11 cellular contexts compared by ENCODE assay signal in the genomic region with DNA sequence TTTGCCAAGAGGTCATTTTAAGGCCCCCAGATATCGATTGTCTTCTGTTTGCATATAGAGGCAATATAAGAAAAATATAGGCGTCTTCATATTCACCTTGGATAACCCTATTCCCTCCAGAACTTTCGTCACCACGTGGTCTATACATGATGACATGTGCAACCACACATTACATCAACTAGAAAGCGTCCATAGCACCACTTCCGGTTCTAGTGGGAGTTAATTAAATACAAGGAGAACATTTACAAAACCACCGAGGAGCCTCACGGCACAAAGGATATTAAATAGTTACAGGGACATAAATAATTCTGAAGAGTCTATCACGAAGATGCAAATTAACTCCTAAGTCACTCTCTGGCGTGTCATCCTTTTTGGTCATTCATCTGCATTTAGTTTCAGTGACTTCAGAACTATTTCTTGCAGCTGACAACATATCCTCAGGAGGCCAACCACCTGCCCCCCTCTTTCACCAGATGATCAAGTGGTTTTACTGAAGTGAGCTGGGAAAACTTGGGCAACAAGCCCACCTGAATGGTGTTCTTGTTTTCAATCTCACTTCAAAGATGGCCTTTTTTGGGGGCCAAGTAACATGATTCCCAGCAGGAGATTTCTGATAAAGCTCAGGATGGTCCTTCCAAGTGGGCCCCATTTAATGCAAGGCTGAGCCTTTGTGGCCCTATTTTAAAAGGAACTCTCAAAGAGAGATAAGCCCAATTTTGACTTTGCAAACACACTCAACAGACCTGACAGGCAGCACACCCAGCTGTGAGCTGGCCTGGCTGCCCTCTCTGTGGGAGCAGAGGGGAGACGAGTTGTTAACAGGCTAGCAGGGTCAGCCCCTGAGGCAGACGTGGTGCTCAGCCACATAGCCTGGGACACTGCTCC. TPM values are rescaled to one million over a fixed set of nuclear protein-coding genes. Genes with fewer than 3 reads are reported as not detected.
DNase-seq lines count a peak whose midpoint lies in the region; ATAC-seq and TF ChIP-seq lines count a peak whose summit lies in the region.
"Had no signal": no experiment of that assay in that cellular context is flagged by ENCODE, and none has a peak within 500 bp of the region (broad histone marks: within the 10 kb centered on the region; RNA-seq: fewer than 3 reads in every experiment).

No MANE protein-coding gene starts in this region.

- H3K36me3 ChIP-seq in endodermal cell (ENCODE audit: control insufficient read depth, insufficient read depth, low read length) = peaks cover 52% of the 10 kb centered on the region
- no peaks in the 10 kb centered on the region for H3K36me3 ChIP-seq in gastrocnemius medialis
- peaks cover 16 to 24% of the 10 kb centered on the region in 2 donors for H3K36me3 ChIP-seq in thyroid gland

- no peak overlapping the region for H3K27ac ChIP-seq in endodermal cell (ENCODE audit: low read depth, low read length)
- H3K27ac ChIP-seq in gastrocnemius medialis = peak overlapping the region in 3 of 4 donors; percentile 18 to 68 (median 64)
- H3K27ac ChIP-seq in thyroid gland = no peak overlapping the region

- peaks cover 32% of the 10 kb centered on the region for H3K36me3 Mint-ChIP-seq in endodermal cell (ENCODE audit: low read depth)

- no peaks in the 10 kb centered on the region for H3K27me3 ChIP-seq in endodermal cell (ENCODE audit: control insufficient read depth, insufficient read depth, low read length, poor library complexity, severe bottlenecking)
- H3K27me3 ChIP-seq in gastrocnemius medialis = no peaks in the 10 kb centered on the region
- H3K27me3 ChIP-seq in thyroid gland = no peaks in the 10 kb centered on the region

- no peak overlapping the region for H3K4me3 Mint-ChIP-seq in endodermal cell

- H3K9ac ChIP-seq in endodermal cell (ENCODE audit: extremely low read depth, low read length, poor library complexity, severe bottlenecking) = no peak overlapping the region

- intact Hi-C loops in gastrocnemius medialis (cut with DNase I; ENCODE audit: low total_unique reads) = no loop called here
- intact Hi-C loops in thyroid gland (cut with DNase I) = no loop called here

- TF ChIP-seq POLR2A in NB4 (IDR thresholded peaks at IDR 0.05; ENCODE audit: extremely low read depth, insufficient read length) = no peak
- no peak for TF ChIP-seq POLR2A in gastrocnemius medialis (IDR thresholded peaks at IDR 0.05)
- no peak for TF ChIP-seq POLR2A in thyroid gland (IDR thresholded peaks at IDR 0.05)

- H3K4me1 Mint-ChIP-seq in endodermal cell = peaks cover 93% of the 10 kb centered on the region

- peak; percentile 12 to 41 for ATAC-seq in gastrocnemius medialis

- in situ Hi-C loops in GM13976 (cut with MboI; ENCODE audit: low sequenced_read_pairs, unreplicated experiment) (no loop called here), gastrocnemius medialis (cut with MboI; ENCODE audit: low sequenced_read_pairs in 4 of 4) (loop anchor here in 1 of 4 donors (25.0 kb wide), 1 partner anchor 243 kb away; no protein-coding TSS in a partner anchor)

- DNase-seq in GM13976 (ENCODE audit: low spot score) (peak; percentile 52), NB4 (ENCODE audit: low read depth) (peak; percentile 82), endodermal cell (peak; percentile 74), gastrocnemius medialis (peak in 1 of 2 donors; percentile 37), iPS-NIHi11 (ENCODE audit: low spot score) (no peak), thyroid gland (no peak)
- no peak for DNase-seq in activated effector memory CD4-positive, alpha-beta T cell treated with anti-CD3 and anti-CD28 coated beads, Interleukin-2, amount 50 U/mL, for 16 hours
- DNase-seq: stimulated activated CD4-positive, alpha-beta T cell treated with anti-CD3 and anti-CD28 coated beads, Interleukin-4, amount 100 ng/mL, for 4 hours had no signal

- H3K27ac Mint-ChIP-seq in endodermal cell = peak overlapping the region; percentile 80

- no peaks in the 10 kb centered on the region for H3K27me3 Mint-ChIP-seq in endodermal cell (ENCODE audit: insufficient read depth)

- H3K9me3 Mint-ChIP-seq in endodermal cell = no peaks in the 10 kb centered on the region

- WGBS in endodermal cell (ENCODE audit: insufficient coverage in 1 of 2, insufficient read length in 1 of 2), 2 experiments = 82 to 86% methylated on average over 7 to 12 of the region's 12 CpGs
- 81 to 83% methylated on average over 10 to 12 of the region's 12 CpGs for WGBS in thyroid gland, 2 donors

- H3K4me1 ChIP-seq in endodermal cell (ENCODE audit: control insufficient read depth, insufficient read depth, low read length) (peaks cover 63% of the 10 kb centered on the region), gastrocnemius medialis (peaks cover 22 to 28% of the 10 kb centered on the region in 2 donors), thyroid gland (peaks cover 14 to 44% of the 10 kb centered on the region in 2 donors)
- H3K4me1 ChIP-seq: HAP-1 had no signal

- H3K4me3 ChIP-seq in NB4 (ENCODE audit: low read depth, low read length) = no peak overlapping the region
- H3K4me3 ChIP-seq in endodermal cell (ENCODE audit: low read length) = peak overlapping the region; percentile 21
- no peak overlapping the region for H3K4me3 ChIP-seq in gastrocnemius medialis
- H3K4me3 ChIP-seq in thyroid gland (replicated peaks in 1 of 3) = no peak overlapping the region
- H3K4me3 ChIP-seq: HAP-1 had no signal

- TF ChIP-seq CTCF in GM13976 (IDR thresholded peaks at IDR 0.05; ENCODE audit: borderline replicate concordance, control extremely low read depth, extremely low read depth, insufficient read depth, missing control alignments) (no peak), NB4 (IDR thresholded peaks at IDR 0.05; ENCODE audit: low read depth, low read length) (no peak), endodermal cell (conservative IDR thresholded peaks at IDR 0.05) (no peak), gastrocnemius medialis (IDR thresholded peaks at IDR 0.05 in 4 of 5, conservative IDR thresholded peaks at IDR 0.05 in 1 of 5) (no peak), thyroid gland (IDR thresholded peaks at IDR 0.05) (no peak)

- H3K9me3 ChIP-seq in endodermal cell (ENCODE audit: control insufficient read depth, low read length) = no peaks in the 10 kb centered on the region
- H3K9me3 ChIP-seq in gastrocnemius medialis = no peaks in the 10 kb centered on the region
- H3K9me3 ChIP-seq in thyroid gland = no peaks in the 10 kb centered on the region
- H3K9me3 ChIP-seq: HAP-1 had no signal

RNA-seq across cellular contexts. Expression of a gene that starts 15.3 kb away (rescaled TPM):
- total RNA-seq in endodermal cell (10 to 100 TPM; 44.2 to 48.5 TPM), gastrocnemius medialis (10 to 100 TPM in 1 of 4 donors, 1 to 10 TPM in 3; 2.6 to 11.3 (median 5.1) TPM), thyroid gland (10 to 100 TPM in 3 of 4 donors, 1 to 10 TPM in 1; 5.9 to 32.0 (median 21.3) TPM)
- 66.9 TPM for polyA plus RNA-seq in endodermal cell (2013, experiment 1 of 2)
- 60.5 TPM for polyA plus RNA-seq in endodermal cell (2013, experiment 2 of 2)

RNA-seq across cellular contexts. Expression of a gene that starts 40.5 kb away (rescaled TPM):
- total RNA-seq in endodermal cell = not detected
- polyA plus RNA-seq in endodermal cell (2013, experiment 1 of 2) = not detected
- polyA plus RNA-seq in endodermal cell (2013, experiment 2 of 2) = not detected
- not detected for total RNA-seq in gastrocnemius medialis
- 1 to 10 TPM in 1 of 4 donors, under 1 TPM in 1, not detected in 2; 0.67 to 1.1 TPM for total RNA-seq in thyroid gland
- total RNA-seq: SK-MEL-5, urinary bladder had no signal
- polyA plus RNA-seq: urinary bladder had no signal

RNA-seq across cellular contexts. Expression of a gene that starts 53.5 kb away (rescaled TPM):
- total RNA-seq in endodermal cell (1 to 10 TPM; 3.8 to 5.3 TPM), gastrocnemius medialis (under 1 TPM in 1 of 4 donors, not detected in 3; 0.31 TPM), thyroid gland (1 to 10 TPM in 1 of 4 donors, not detected in 3; 3.8 TPM)
- 4.9 TPM for polyA plus RNA-seq in endodermal cell (2013, experiment 1 of 2)
- polyA plus RNA-seq in endodermal cell (2013, experiment 2 of 2) = 3.4 TPM

Comparison
In these comparisons a context has a peak if more than half of its experiments do, and no peak if none do; other contexts are left out.
1. DNase-seq: peak in GM13976 (single experiment), NB4 (single experiment) and endodermal cell (single experiment); none in iPS-NIHi11 (single experiment), activated effector memory CD4-positive, alpha-beta T cell treated with anti-CD3 and anti-CD28 coated beads, Interleukin-2, amount 50 U/mL, for 16 hours (single experiment) and thyroid gland (0 of 2).
2. H3K27ac ChIP-seq: peak in gastrocnemius medialis (3 of 4); none in endodermal cell (single experiment) and thyroid gland (0 of 3).